In genomic region chr17:67716405-67716798, GRCh38 we compare ENCODE assay signal across 10 cellular contexts. TPM values are rescaled to one million over a fixed set of nuclear protein-coding genes. Genes with fewer than 3 reads are reported as not detected.
A peak's percentile ranks its signal among the peaks of the same experiment; 100 is the strongest.
DNase-seq lines count a peak whose midpoint lies in the region; ATAC-seq, FAIRE-seq and TF ChIP-seq lines count a peak whose summit lies in the region.
"Had no signal": no experiment of that assay in that cellular context is flagged by ENCODE, and none has a peak within 500 bp of the region (broad histone marks: within the 10 kb centered on the region; RNA-seq: fewer than 3 reads in every experiment).

No MANE protein-coding gene starts in this region.

- ATAC-seq in gastrocnemius medialis = no peak

- H3K36me3 Mint-ChIP-seq in activated CD4-positive, alpha-beta memory T cell treated with anti-CD3 and anti-CD28 coated beads, Interleukin-2, amount 10 ng/mL, durations not matched to agents 7 days and 5 days (ENCODE audit: low read depth) = peaks cover 10% of the 10 kb centered on the region

- H3K4me1 Mint-ChIP-seq in activated CD4-positive, alpha-beta memory T cell treated with anti-CD3 and anti-CD28 coated beads, Interleukin-2, amount 10 ng/mL, durations not matched to agents 7 days and 5 days = peaks cover 18% of the 10 kb centered on the region

- CTCF ChIA-PET in activated CD4-positive, alpha-beta memory T cell treated with anti-CD3 and anti-CD28 coated beads, Interleukin-2, amount 10 ng/mL, durations not matched to agents 7 days and 5 days (lab: Charles Lee) = interaction anchor here (1.2 to 2.7 kb wide), 4 partner anchors 26 to 353 kb away, joined by 3 to 12 read pairs (median 4); no protein-coding TSS in a partner anchor

- no peak overlapping the region for H3K27ac Mint-ChIP-seq in activated CD4-positive, alpha-beta memory T cell treated with anti-CD3 and anti-CD28 coated beads, Interleukin-2, amount 10 ng/mL, durations not matched to agents 7 days and 5 days

- no peaks in the 10 kb centered on the region for H3K9me3 ChIP-seq in gastrocnemius medialis
- H3K9me3 ChIP-seq: suprapubic skin had no signal

- H3K27ac ChIP-seq in C4-2B = peak overlapping the region; percentile 91; the same call in 1 of the 2 replicates
- H3K27ac ChIP-seq in gastrocnemius medialis = peak overlapping the region in 1 of 4 donors; percentile 84

- peaks cover 20 to 23% of the 10 kb centered on the region in 2 donors for H3K4me1 ChIP-seq in gastrocnemius medialis

- no peaks in the 10 kb centered on the region for H3K27me3 ChIP-seq in gastrocnemius medialis
- H3K27me3 ChIP-seq: suprapubic skin had no signal

- peak; percentile 16 for DNase-seq in GM12865 (ENCODE audit: low read depth)
- no peak for DNase-seq in activated CD4-positive, alpha-beta memory T cell treated with anti-CD3 and anti-CD28 coated beads, Interleukin-2, amount 10 ng/mL, durations not matched to agents 7 days and 5 days
- peak; percentile 34 for DNase-seq in left kidney (ENCODE audit: low read depth, low spot score)
- no peak for DNase-seq in gastrocnemius medialis
- DNase-seq in stimulated activated naive CD4-positive, alpha-beta T cell (lab: John Stamatoyannopoulos, UW) = no peak
- no peak for DNase-seq in GM12892 (ENCODE audit: insufficient read length)
- no peak for DNase-seq in DMS153 (lab: John Stamatoyannopoulos, UW)
- DNase-seq: retina had no signal

- in situ Hi-C loops in gastrocnemius medialis (cut with MboI; ENCODE audit: low sequenced_read_pairs in 4 of 4) = loop anchor here in 2 of 4 donors (5.0 to 10.0 kb wide), 2 partner anchors 108 to 111 kb away; partner anchors contain the start of gene BPTF (in 2 of the 2)

- H3K36me3 ChIP-seq in gastrocnemius medialis = peaks cover 0 to 19% of the 10 kb centered on the region in 2 donors

- TF ChIP-seq POLR2A in gastrocnemius medialis (IDR thresholded peaks at IDR 0.05) = no peak
- TF ChIP-seq POLR2A in GM12892 (IDR thresholded peaks at IDR 0.05; ENCODE audit: low read depth, low read length) = no peak

- no peaks in the 10 kb centered on the region for H3K9me3 Mint-ChIP-seq in activated CD4-positive, alpha-beta memory T cell treated with anti-CD3 and anti-CD28 coated beads, Interleukin-2, amount 10 ng/mL, durations not matched to agents 7 days and 5 days

- no peak for FAIRE-seq in GM12892 (lab: Jason Lieb, UNC)

- TF ChIP-seq CTCF in C4-2B (conservative IDR thresholded peaks at IDR 0.05) = no peak
- TF ChIP-seq CTCF in GM12865 (IDR thresholded peaks at IDR 0.05; ENCODE audit: insufficient read depth, low read depth, low read length, missing control alignments) = no peak
- no peak for TF ChIP-seq CTCF in gastrocnemius medialis (IDR thresholded peaks at IDR 0.05 in 4 of 5, conservative IDR thresholded peaks at IDR 0.05 in 1 of 5)

- intact Hi-C loops in gastrocnemius medialis (cut with DNase I; ENCODE audit: low total_unique reads) = loop anchor here (10.0 kb wide), 1 partner anchor 318 kb away; the partner anchor contains the start of gene KPNA2

- peak overlapping the region; percentile 90 for H3K4me3 ChIP-seq in GM12865 (ENCODE audit: low read depth, low read length)
- no peak overlapping the region for H3K4me3 ChIP-seq in gastrocnemius medialis

- peaks cover 6% of the 10 kb centered on the region for H3K27me3 Mint-ChIP-seq in activated CD4-positive, alpha-beta memory T cell treated with anti-CD3 and anti-CD28 coated beads, Interleukin-2, amount 10 ng/mL, durations not matched to agents 7 days and 5 days

- peak overlapping the region; percentile 12 for H3K4me3 Mint-ChIP-seq in activated CD4-positive, alpha-beta memory T cell treated with anti-CD3 and anti-CD28 coated beads, Interleukin-2, amount 10 ng/mL, durations not matched to agents 7 days and 5 days

- POLR2A ChIA-PET in activated CD4-positive, alpha-beta memory T cell treated with anti-CD3 and anti-CD28 coated beads, Interleukin-2, amount 10 ng/mL, durations not matched to agents 7 days and 5 days (lab: Charles Lee) = interaction anchor here (1.0 to 4.5 kb wide), 7 partner anchors 8 to 276 kb away, joined by 3 to 23 read pairs (median 3); partner anchors contain the start of gene BPTF

RNA-seq across cellular contexts. Expression of gene NOL11, which starts 1.3 kb away (rescaled TPM):
- total RNA-seq in activated CD4-positive, alpha-beta memory T cell treated with anti-CD3 and anti-CD28 coated beads, Interleukin-2, amount 10 ng/mL, durations not matched to agents 7 days and 5 days = 10 to 100 TPM; 33.2 to 34.4 TPM
- total RNA-seq in gastrocnemius medialis = 10 to 100 TPM; 22.2 to 40.9 (median 36.4) TPM
- polyA plus RNA-seq in GM12892 (2012; ENCODE audit: missing spikeins) = 51.6 TPM

Comparison
In these comparisons a context has a peak if more than half of its experiments do, and no peak if none do; other contexts are left out.
1. DNase-seq: peak in GM12865 (single experiment) and left kidney (single experiment); none in activated CD4-positive, alpha-beta memory T cell treated with anti-CD3 and anti-CD28 coated beads, Interleukin-2, amount 10 ng/mL, durations not matched to agents 7 days and 5 days (single experiment), gastrocnemius medialis (0 of 2), stimulated activated naive CD4-positive, alpha-beta T cell (0 of 6), GM12892 (single experiment) and DMS153 (single experiment).